1 cellular context compared by ENCODE assay signal in the genomic region with DNA sequence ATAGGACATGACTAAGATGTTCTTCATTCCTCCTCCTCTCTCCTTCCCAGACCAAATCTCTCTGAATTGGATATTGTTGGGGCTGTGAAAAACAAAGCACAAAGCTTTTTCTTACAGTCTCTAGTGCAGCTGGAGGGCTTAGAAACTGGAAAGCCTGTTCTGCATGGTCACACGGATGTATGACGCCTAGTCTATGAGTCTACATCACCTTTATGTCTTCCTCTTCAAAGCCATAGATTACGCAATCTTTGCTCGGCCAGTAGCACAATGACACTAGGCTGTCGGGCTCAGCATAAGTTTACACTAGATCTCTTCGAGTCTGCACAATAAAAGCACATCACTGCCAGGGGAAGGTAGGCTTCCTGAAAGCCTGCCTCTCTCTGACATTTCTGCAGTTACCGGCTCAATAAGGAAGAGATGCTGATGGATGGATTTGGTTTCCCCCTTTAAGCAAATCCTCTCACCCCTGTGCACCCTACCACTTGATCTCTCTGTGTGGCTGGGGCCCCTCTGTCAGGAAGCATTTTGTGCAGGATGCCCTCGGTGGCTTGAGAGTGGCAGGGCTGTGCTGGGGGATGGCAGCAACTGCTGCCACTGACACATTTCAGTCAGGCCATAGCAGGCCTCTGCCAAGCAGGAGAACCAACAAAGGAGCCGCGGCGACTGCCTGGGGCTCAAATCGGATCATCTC.
TF ChIP-seq lines count a peak whose summit lies in the region.

No MANE protein-coding gene starts in this region.

TF ChIP-seq in IMR-90, 13 proteins besides CTCF, POLR2A, EP300 and RAD21:
- TF ChIP-seq CEBPB (IDR thresholded peaks at IDR 0.05; ENCODE audit: low read depth, low read length) (peak; percentile 90), SMC3 (IDR thresholded peaks at IDR 0.05; ENCODE audit: low read depth, low read length) (no peak)
TF ChIP-seq in IMR-90: peak in this region for 1.
